ENCODE assay signal across 24 cellular contexts in genomic region chr22:31135706-31136105, GRCh38. TPM values are rescaled to one million over a fixed set of nuclear protein-coding genes. Genes with fewer than 3 reads are reported as not detected.
DNase-seq lines count a peak whose midpoint lies in the region; ATAC-seq, FAIRE-seq and TF ChIP-seq lines count a peak whose summit lies in the region.
"Had no signal": no experiment of that assay in that cellular context is flagged by ENCODE, and none has a peak within 500 bp of the region (broad histone marks: within the 10 kb centered on the region; RNA-seq: fewer than 3 reads in every experiment).

No MANE protein-coding gene starts in this region.

- WGBS in HepG2 (ENCODE audit: low lambda C conversion rate): 53% methylated on average over 6 of the region's 6 CpGs
- WGBS in right lobe of liver (ENCODE audit: insufficient coverage, low coverage, low lambda C conversion rate, missing lambda C conversion rate): 90% methylated on average over 2 of the region's 6 CpGs
- no CpG with 5 or more reads among the region's 6 CpGs for WGBS in neuronal stem cell (ENCODE audit: extremely low coverage in 2 of 2, insufficient read length in 2 of 2, insufficient replicate concordance in 1 of 2), 2 donors

- no peak overlapping the region for H3K14ac ChIP-seq in neuronal stem cell (ENCODE audit: low read length)

- H3K4me2 ChIP-seq in HepG2 (ENCODE audit: low read depth, low read length) (no peak overlapping the region), neuronal stem cell (ENCODE audit: insufficient read depth, low read length, poor library complexity, severe bottlenecking) (no peak overlapping the region)
- H3K4me2 ChIP-seq: A549, BLaER1 had no signal

- TF ChIP-seq EP300 in HepG2 (IDR thresholded peaks at IDR 0.05; ENCODE audit: low read depth in 2 of 2, low read length in 2 of 2) (no peak), HepG2 (CRISPR knock-in tag; IDR thresholded peaks at IDR 0.05; ENCODE audit: borderline replicate concordance) (no peak)

- no peak overlapping the region for H2BK120ac ChIP-seq in neuronal stem cell (ENCODE audit: low read depth, low read length)

- no peak overlapping the region for H4K8ac ChIP-seq in neuronal stem cell (ENCODE audit: low read depth, low read length)

- H3K18ac ChIP-seq in neuronal stem cell (ENCODE audit: low read length): peak overlapping the region; percentile 15

- TF ChIP-seq POLR2A in HepG2 (IDR thresholded peaks at IDR 0.05; ENCODE audit: insufficient read depth in 1 of 2, low read depth in 2 of 2, low read length in 2 of 2) (no peak), right lobe of liver (IDR thresholded peaks at IDR 0.05) (no peak)

- H3K4ac ChIP-seq in neuronal stem cell (ENCODE audit: low read length): no peak overlapping the region

- no peak overlapping the region for H2BK15ac ChIP-seq in neuronal stem cell (ENCODE audit: low read length)

- no peak for FAIRE-seq in HepG2 (lab: Jason Lieb, UNC)
- FAIRE-seq: A549, G401.6, GM12891 had no signal

- no peak overlapping the region for H2BK5ac ChIP-seq in neuronal stem cell (ENCODE audit: low read length)

- no peak for DNase-seq in HepG2 (ENCODE audit: low spot score)
- no peak for DNase-seq in right lobe of liver
- peak; percentile 30 for DNase-seq in HuH-7 (ENCODE audit: low spot score)
- DNase-seq in neuronal stem cell (ENCODE audit: low spot score): no peak
- no peak for DNase-seq in stimulated activated effector memory CD8-positive, alpha-beta T cell treated with anti-CD3 and anti-CD28 coated beads, Interleukin-12 subunit alpha, Interleukin-12 subunit beta, amount 100 ng/mL, for 72 hours (ENCODE audit: low spot score in 2 of 2)
- DNase-seq in CD4-positive, alpha-beta T cell: no peak
- DNase-seq: Calu3; CD8-positive, alpha-beta T cell; DMS 273 treated with DMSO at 0.1 percent for 48 hours; DMS53; DND-41; GM23248; KBM-7 had no signal

- H3K27me3 ChIP-seq in HepG2 (ENCODE audit: control insufficient read depth in 1 of 2, insufficient read depth in 2 of 2, low read length in 2 of 2) (peaks cover 4 to 27% of the 10 kb centered on the region in 2 experiments), right lobe of liver (no peaks in the 10 kb centered on the region), neuronal stem cell (ENCODE audit: control insufficient read depth in 3 of 3, insufficient read depth in 3 of 3, low read depth in 1 of 3, low read length in 3 of 3) (no peaks in the 10 kb centered on the region)
- H3K27me3 ChIP-seq in CD4-positive, alpha-beta T cell (ENCODE audit: control insufficient read depth, insufficient read depth, low read length): no peaks in the 10 kb centered on the region
- H3K27me3 ChIP-seq: BLaER1 had no signal

- TF ChIP-seq CTCF in HepG2 (CRISPR knock-in tag; IDR thresholded peaks at IDR 0.05) (no peak), right lobe of liver (IDR thresholded peaks at IDR 0.05) (no peak)
- TF ChIP-seq CTCF in CD4-positive, alpha-beta T cell (IDR thresholded peaks at IDR 0.05): no peak

- no peak overlapping the region for H3K4me3 Mint-ChIP-seq in stimulated activated effector memory CD8-positive, alpha-beta T cell treated with anti-CD3 and anti-CD28 coated beads, Interleukin-12 subunit alpha, Interleukin-12 subunit beta, amount 100 ng/mL, for 72 hours
- H3K4me3 Mint-ChIP-seq in CD4-positive, alpha-beta T cell: no peak overlapping the region
- H3K4me3 Mint-ChIP-seq: CD14-positive monocyte; CD8-positive, alpha-beta T cell; IgD-negative memory B cell had no signal

- CTCF ChIA-PET in HepG2 (lab: Yijun Ruan, JAX; ENCODE audit: low intra/inter-chr PET ratio, low total read pairs): no interaction called here
- CTCF ChIA-PET in CD4-positive, alpha-beta T cell (lab: Charles Lee): no interaction called here

- H3K4me3 ChIP-seq in HepG2 (replicated peaks in 1 of 3; ENCODE audit: insufficient read depth in 1 of 3, low read depth in 2 of 3, low read length in 3 of 3) (no peak overlapping the region), right lobe of liver (no peak overlapping the region), neuronal stem cell (ENCODE audit: low read length in 2 of 2) (no peak overlapping the region)
- H3K4me3 ChIP-seq: A549, BLaER1, GM23248, HAP-1 had no signal

- no peaks in the 10 kb centered on the region for H3K79me2 ChIP-seq in HepG2 (ENCODE audit: insufficient read depth, low read length)

- no peaks in the 10 kb centered on the region for H3K27me3 Mint-ChIP-seq in CD4-positive, alpha-beta T cell

- H4K20me1 ChIP-seq in HepG2 (ENCODE audit: insufficient read depth, low read length): no peaks in the 10 kb centered on the region
- H4K20me1 ChIP-seq: BLaER1 had no signal

- H3K27ac ChIP-seq in HepG2 (ENCODE audit: extremely low read length, insufficient read depth, low read length) (no peak overlapping the region), right lobe of liver (no peak overlapping the region), neuronal stem cell (replicated peaks; ENCODE audit: low read length) (no peak overlapping the region)
- H3K27ac ChIP-seq in CD4-positive, alpha-beta T cell (ENCODE audit: low read depth, low read length): no peak overlapping the region
- H3K27ac ChIP-seq: A549, BLaER1, GM23248, HL-60 had no signal

- POLR2A ChIA-PET in HepG2 (lab: Yijun Ruan, JAX): interaction anchor here (1.2 kb wide), 1 partner anchor 25 kb away, joined by 7 read pairs; the partner anchor contains the start of gene RNF185
- POLR2A ChIA-PET in CD4-positive, alpha-beta T cell (lab: Charles Lee): no interaction called here

- TF ChIP-seq RAD21 in HepG2 (CRISPR knock-in tag; IDR thresholded peaks at IDR 0.05): no peak

- H3K36me3 Mint-ChIP-seq in stimulated activated effector memory CD8-positive, alpha-beta T cell treated with anti-CD3 and anti-CD28 coated beads, Interleukin-12 subunit alpha, Interleukin-12 subunit beta, amount 100 ng/mL, for 72 hours: no peaks in the 10 kb centered on the region
- H3K36me3 Mint-ChIP-seq in CD4-positive, alpha-beta T cell (ENCODE audit: low read depth): no peaks in the 10 kb centered on the region
- H3K36me3 Mint-ChIP-seq: CD14-positive monocyte; CD8-positive, alpha-beta T cell; IgD-negative memory B cell had no signal

- H4K91ac ChIP-seq in neuronal stem cell (ENCODE audit: low read depth, low read length, poor library complexity): no peak overlapping the region

- H2BK12ac ChIP-seq in neuronal stem cell (ENCODE audit: low read length): no peak overlapping the region

- no peak overlapping the region for H3K23ac ChIP-seq in neuronal stem cell (ENCODE audit: low read depth, low read length, poor library complexity)

- H3K9me3 ChIP-seq in HepG2 (ENCODE audit: low read length) (no peaks in the 10 kb centered on the region), right lobe of liver (no peaks in the 10 kb centered on the region), neuronal stem cell (replicated peaks in 1 of 2; ENCODE audit: control insufficient read depth in 2 of 2, insufficient read depth in 1 of 2, low read depth in 1 of 2, low read length in 2 of 2) (no peaks in the 10 kb centered on the region)
- H3K9me3 ChIP-seq in CD4-positive, alpha-beta T cell (ENCODE audit: control insufficient read depth, low read length): no peaks in the 10 kb centered on the region
- H3K9me3 ChIP-seq: A549, BLaER1, HAP-1 had no signal

- H3K9ac ChIP-seq in HepG2 (ENCODE audit: insufficient read depth, low read depth, low read length): no peak overlapping the region
- H3K9ac ChIP-seq in neuronal stem cell (ENCODE audit: low read depth, low read length, poor library complexity): peak overlapping the region; percentile 3
- H3K9ac ChIP-seq: BLaER1, GM23248 had no signal

- intact Hi-C loops in HepG2 (cut with micrococcal nuclease; ENCODE audit: unreplicated experiment) (loop anchor here (1.0 kb wide), 1 partner anchor 31 kb away; no protein-coding TSS in a partner anchor), right lobe of liver (cut with DNase I) (no loop called here)
- intact Hi-C loops in CD4-positive, alpha-beta T cell (cut with DNase I, micrococcal nuclease): no loop called here

- ATAC-seq in HepG2 (no peak), right lobe of liver (no peak), GM18868 (IDR thresholded peaks at IDR 0.05; ENCODE audit: unreplicated experiment) (no peak), HG03280 (IDR thresholded peaks at IDR 0.05; ENCODE audit: unreplicated experiment) (no peak)
- no peak for ATAC-seq in stimulated activated effector memory CD8-positive, alpha-beta T cell treated with anti-CD3 and anti-CD28 coated beads, Interleukin-12 subunit alpha, Interleukin-12 subunit beta, amount 100 ng/mL, for 72 hours
- ATAC-seq in CD4-positive, alpha-beta T cell (ENCODE audit: poor library complexity): no peak
- ATAC-seq: A549; CD8-positive, alpha-beta T cell had no signal

- H2AFZ ChIP-seq in HepG2 (ENCODE audit: low read length) (no peak overlapping the region), neuronal stem cell (ENCODE audit: low read length) (no peak overlapping the region)
- H2AFZ ChIP-seq: GM23248 had no signal

- no peaks in the 10 kb centered on the region for H3K4me1 Mint-ChIP-seq in stimulated activated effector memory CD8-positive, alpha-beta T cell treated with anti-CD3 and anti-CD28 coated beads, Interleukin-12 subunit alpha, Interleukin-12 subunit beta, amount 100 ng/mL, for 72 hours
- no peaks in the 10 kb centered on the region for H3K4me1 Mint-ChIP-seq in CD4-positive, alpha-beta T cell (ENCODE audit: low read depth)

- BruUV-seq in HepG2 (replicated peaks; lab: Mats Ljungman, UMichigan): no TSS peak

- in situ Hi-C loops in HepG2 (cut with HindIII; ENCODE audit: extremely low pct_ligation_motif_present, low pct_unique_long_range_greater_than_20kb): no loop called here

- H3K4me1 ChIP-seq in HepG2 (ENCODE audit: insufficient read depth, low read length) (peaks cover 38% of the 10 kb centered on the region), right lobe of liver (no peaks in the 10 kb centered on the region), neuronal stem cell (ENCODE audit: control insufficient read depth in 2 of 2, insufficient read depth in 1 of 2, low read depth in 1 of 2, low read length in 2 of 2) (peaks cover 13 to 21% of the 10 kb centered on the region in 2 donors)
- H3K4me1 ChIP-seq: A549, BLaER1, HAP-1 had no signal

- H3K27ac Mint-ChIP-seq in stimulated activated effector memory CD8-positive, alpha-beta T cell treated with anti-CD3 and anti-CD28 coated beads, Interleukin-12 subunit alpha, Interleukin-12 subunit beta, amount 100 ng/mL, for 72 hours: peak overlapping the region; percentile 34
- no peak overlapping the region for H3K27ac Mint-ChIP-seq in CD4-positive, alpha-beta T cell
- H3K27ac Mint-ChIP-seq: CD8-positive, alpha-beta T cell; IgD-negative memory B cell had no signal

- H3K36me3 ChIP-seq in HepG2 (replicated peaks in 1 of 2; ENCODE audit: control insufficient read depth in 1 of 2, insufficient read depth in 2 of 2, low read length in 2 of 2) (no peaks in the 10 kb centered on the region), right lobe of liver (no peaks in the 10 kb centered on the region), neuronal stem cell (replicated peaks in 1 of 2; ENCODE audit: control insufficient read depth in 2 of 2, insufficient read depth in 2 of 2, low read length in 2 of 2) (peaks cover 30 to 60% of the 10 kb centered on the region in 2 donors)
- H3K36me3 ChIP-seq: BLaER1, HAP-1 had no signal

- no peak overlapping the region for H2AK5ac ChIP-seq in neuronal stem cell (ENCODE audit: low read depth, low read length)

- peaks cover 12% of the 10 kb centered on the region for H3K79me1 ChIP-seq in neuronal stem cell (ENCODE audit: low read depth, low read length)

- H3K9me3 Mint-ChIP-seq in stimulated activated effector memory CD8-positive, alpha-beta T cell treated with anti-CD3 and anti-CD28 coated beads, Interleukin-12 subunit alpha, Interleukin-12 subunit beta, amount 100 ng/mL, for 72 hours: no peaks in the 10 kb centered on the region
- no peaks in the 10 kb centered on the region for H3K9me3 Mint-ChIP-seq in CD4-positive, alpha-beta T cell
- H3K9me3 Mint-ChIP-seq: CD14-positive monocyte; CD8-positive, alpha-beta T cell; IgD-negative memory B cell had no signal

RNA-seq across cellular contexts. Expression of gene PLA2G3, which starts 4.6 kb away (rescaled TPM):
- total RNA-seq in HepG2 (2016; rRNA removed; fragmentation: Illumina TruSeq; extraction: Trizol) (0.11 and 0.42 TPM in 2 replicates), right lobe of liver (not detected)
- total RNA-seq in HepG2 (2016; cell fraction: cytosol; rRNA removed; fragmentation: Illumina TruSeq; extraction: Trizol; ENCODE audit: low read depth): 0.09 and 0.20 TPM in 2 replicates
- total RNA-seq in HepG2 (2016; cell fraction: insoluble cytoplasmic fraction; rRNA removed; fragmentation: Illumina TruSeq; extraction: Trizol): 0.09 and 0.32 TPM in 2 replicates
- total RNA-seq in HepG2 (2016; cell fraction: membrane; rRNA removed; fragmentation: Illumina TruSeq; extraction: Trizol): 0.19 and 0.21 TPM in 2 replicates
- total RNA-seq in HepG2 (2016; cell fraction: nucleus; rRNA removed; fragmentation: Illumina TruSeq; extraction: Trizol): 0.25 and 0.34 TPM in 2 replicates
- 0.12 and 0.24 TPM in 2 replicates for polyA plus RNA-seq in HepG2 (2011; rRNA removed)
- polyA plus RNA-seq in HepG2 (2011; cell fraction: cytosol; rRNA removed): 0.17 TPM in 2 replicates
- polyA plus RNA-seq in HepG2 (2011; cell fraction: nucleus; rRNA removed): 0.16 and 0.21 TPM in 2 replicates
- polyA plus RNA-seq in HepG2 (2012): 0.15 and 0.37 TPM in 2 replicates
- 0.06 and 0.14 TPM in 2 replicates for polyA plus RNA-seq in HepG2 (2016; cell fraction: cytosol; fragmentation: Illumina TruSeq; extraction: Trizol; ENCODE audit: low read depth)
- 0.08 and 0.14 TPM in 2 replicates for polyA plus RNA-seq in HepG2 (2016; cell fraction: insoluble cytoplasmic fraction; fragmentation: Illumina TruSeq; extraction: Trizol; ENCODE audit: low read depth)
- polyA plus RNA-seq in HepG2 (2016; cell fraction: membrane; fragmentation: Illumina TruSeq; extraction: Trizol; ENCODE audit: low read depth): 0.09 TPM in 1 of 2 replicates, not detected in the other
- 0.55 and 0.78 TPM in 2 replicates for polyA plus RNA-seq in HepG2 (2016; cell fraction: nucleus; fragmentation: Illumina TruSeq; extraction: Trizol; ENCODE audit: insufficient read depth, low read depth)
- polyA minus RNA-seq in HepG2 (2011; rRNA and poly(A)+ RNA removed; ENCODE audit: low replicate concordance): 0.30 and 0.40 TPM in 2 replicates
- polyA minus RNA-seq in HepG2 (2011; cell fraction: cytosol; rRNA and poly(A)+ RNA removed): not detected in 2 replicates
- not detected in 2 replicates for polyA minus RNA-seq in HepG2 (2011; cell fraction: nucleus; rRNA and poly(A)+ RNA removed)
- polyA plus RNA-seq in neuronal stem cell (2013, experiment 1 of 2): 12.3 TPM
- 11.3 TPM for polyA plus RNA-seq in neuronal stem cell (2013, experiment 2 of 2)
- total RNA-seq in CD4-positive, alpha-beta T cell: not detected
- total RNA-seq: Calu3; CD8-positive, alpha-beta T cell; GM23248; H4 had no signal
- polyA plus RNA-seq: A549, CD14-positive monocyte, GM23248, IgD-negative memory B cell had no signal

RNA-seq across cellular contexts. Expression of gene INPP5J, which starts 12.9 kb away (rescaled TPM):
- 0.15 and 0.24 TPM in 2 replicates for total RNA-seq in HepG2 (2016; rRNA removed; fragmentation: Illumina TruSeq; extraction: Trizol)
- 0.09 TPM in 1 of 2 replicates, not detected in the other for total RNA-seq in HepG2 (2016; cell fraction: cytosol; rRNA removed; fragmentation: Illumina TruSeq; extraction: Trizol; ENCODE audit: low read depth)
- total RNA-seq in HepG2 (2016; cell fraction: insoluble cytoplasmic fraction; rRNA removed; fragmentation: Illumina TruSeq; extraction: Trizol): 0.42 and 0.45 TPM in 2 replicates
- 0.34 and 0.40 TPM in 2 replicates for total RNA-seq in HepG2 (2016; cell fraction: membrane; rRNA removed; fragmentation: Illumina TruSeq; extraction: Trizol)
- total RNA-seq in HepG2 (2016; cell fraction: nucleus; rRNA removed; fragmentation: Illumina TruSeq; extraction: Trizol): 0.47 TPM in 2 replicates
- 1.1 and 1.3 TPM in 2 replicates for polyA plus RNA-seq in HepG2 (2011; rRNA removed)
- polyA plus RNA-seq in HepG2 (2011; cell fraction: cytosol; rRNA removed): 0.41 and 0.62 TPM in 2 replicates
- 6.2 and 7.6 TPM in 2 replicates for polyA plus RNA-seq in HepG2 (2011; cell fraction: nucleus; rRNA removed)
- 0.30 and 1.7 TPM in 2 replicates for polyA plus RNA-seq in HepG2 (2012)
- polyA plus RNA-seq in HepG2 (2016; cell fraction: cytosol; fragmentation: Illumina TruSeq; extraction: Trizol; ENCODE audit: low read depth): 0.11 and 0.18 TPM in 2 replicates
- 0.26 and 0.52 TPM in 2 replicates for polyA plus RNA-seq in HepG2 (2016; cell fraction: insoluble cytoplasmic fraction; fragmentation: Illumina TruSeq; extraction: Trizol; ENCODE audit: low read depth)
- 0.27 and 0.29 TPM in 2 replicates for polyA plus RNA-seq in HepG2 (2016; cell fraction: membrane; fragmentation: Illumina TruSeq; extraction: Trizol; ENCODE audit: low read depth)
- polyA plus RNA-seq in HepG2 (2016; cell fraction: nucleus; fragmentation: Illumina TruSeq; extraction: Trizol; ENCODE audit: insufficient read depth, low read depth): 1.9 and 3.2 TPM in 2 replicates
- polyA minus RNA-seq in HepG2 (2011; rRNA and poly(A)+ RNA removed; ENCODE audit: low replicate concordance): 0.88 and 5.2 TPM in 2 replicates
- polyA minus RNA-seq in HepG2 (2011; cell fraction: cytosol; rRNA and poly(A)+ RNA removed): 0.35 and 0.49 TPM in 2 replicates
- polyA minus RNA-seq in HepG2 (2011; cell fraction: nucleus; rRNA and poly(A)+ RNA removed): 0.62 and 1.7 TPM in 2 replicates
- under 1 TPM in 4 of 6 experiments, not detected in 2; 0.12 to 0.49 (median 0.26) TPM for total RNA-seq in right lobe of liver
- 4.8 TPM for polyA plus RNA-seq in neuronal stem cell (2013, experiment 1 of 2)
- 4.6 TPM for polyA plus RNA-seq in neuronal stem cell (2013, experiment 2 of 2)
- under 1 TPM; 0.59 to 0.69 TPM for total RNA-seq in CD4-positive, alpha-beta T cell
- total RNA-seq: GM23248 had no signal
- polyA plus RNA-seq: CD14-positive monocyte, IgD-negative memory B cell had no signal

RNA-seq across cellular contexts. Expression of gene RNF185, which starts 24.3 kb away (rescaled TPM):
- 21.4 and 28.8 TPM in 2 replicates for total RNA-seq in HepG2 (2016; rRNA removed; fragmentation: Illumina TruSeq; extraction: Trizol)
- total RNA-seq in HepG2 (2016; cell fraction: cytosol; rRNA removed; fragmentation: Illumina TruSeq; extraction: Trizol; ENCODE audit: low read depth): 2.9 and 3.2 TPM in 2 replicates
- 21.9 and 28.5 TPM in 2 replicates for total RNA-seq in HepG2 (2016; cell fraction: insoluble cytoplasmic fraction; rRNA removed; fragmentation: Illumina TruSeq; extraction: Trizol)
- 11.3 and 11.9 TPM in 2 replicates for total RNA-seq in HepG2 (2016; cell fraction: membrane; rRNA removed; fragmentation: Illumina TruSeq; extraction: Trizol)
- 12.0 and 13.7 TPM in 2 replicates for total RNA-seq in HepG2 (2016; cell fraction: nucleus; rRNA removed; fragmentation: Illumina TruSeq; extraction: Trizol)
- 26.4 and 27.5 TPM in 2 replicates for polyA plus RNA-seq in HepG2 (2011; rRNA removed)
- polyA plus RNA-seq in HepG2 (2011; cell fraction: cytosol; rRNA removed): 21.8 and 27.3 TPM in 2 replicates
- 19.0 and 20.4 TPM in 2 replicates for polyA plus RNA-seq in HepG2 (2011; cell fraction: nucleus; rRNA removed)
- polyA plus RNA-seq in HepG2 (2012): 15.4 and 15.6 TPM in 2 replicates
- polyA plus RNA-seq in HepG2 (2016; cell fraction: cytosol; fragmentation: Illumina TruSeq; extraction: Trizol; ENCODE audit: low read depth): 1.6 and 1.7 TPM in 2 replicates
- polyA plus RNA-seq in HepG2 (2016; cell fraction: insoluble cytoplasmic fraction; fragmentation: Illumina TruSeq; extraction: Trizol; ENCODE audit: low read depth): 27.8 and 28.1 TPM in 2 replicates
- 6.4 and 6.8 TPM in 2 replicates for polyA plus RNA-seq in HepG2 (2016; cell fraction: membrane; fragmentation: Illumina TruSeq; extraction: Trizol; ENCODE audit: low read depth)
- 21.5 and 21.8 TPM in 2 replicates for polyA plus RNA-seq in HepG2 (2016; cell fraction: nucleus; fragmentation: Illumina TruSeq; extraction: Trizol; ENCODE audit: insufficient read depth, low read depth)
- 17.6 and 24.2 TPM in 2 replicates for polyA minus RNA-seq in HepG2 (2011; rRNA and poly(A)+ RNA removed; ENCODE audit: low replicate concordance)
- polyA minus RNA-seq in HepG2 (2011; cell fraction: cytosol; rRNA and poly(A)+ RNA removed): 10.1 and 10.4 TPM in 2 replicates
- polyA minus RNA-seq in HepG2 (2011; cell fraction: nucleus; rRNA and poly(A)+ RNA removed): 9.1 and 11.8 TPM in 2 replicates
- total RNA-seq in right lobe of liver: 10 to 100 TPM; 28.7 to 40.8 (median 37.4) TPM
- polyA plus RNA-seq in neuronal stem cell (2013, experiment 1 of 2): 18.5 TPM
- polyA plus RNA-seq in neuronal stem cell (2013, experiment 2 of 2): 18.0 TPM
- total RNA-seq in CD4-positive, alpha-beta T cell: 1 to 10 TPM; 6.2 to 7.7 TPM

RNA-seq across cellular contexts. Expression of gene SELENOM, which starts 28.3 kb away (rescaled TPM):
- 2.4 and 4.1 TPM in 2 replicates for total RNA-seq in HepG2 (2016; rRNA removed; fragmentation: Illumina TruSeq; extraction: Trizol)
- 1.9 and 4.6 TPM in 2 replicates for total RNA-seq in HepG2 (2016; cell fraction: cytosol; rRNA removed; fragmentation: Illumina TruSeq; extraction: Trizol; ENCODE audit: low read depth)
- total RNA-seq in HepG2 (2016; cell fraction: insoluble cytoplasmic fraction; rRNA removed; fragmentation: Illumina TruSeq; extraction: Trizol): 1.6 and 3.5 TPM in 2 replicates
- total RNA-seq in HepG2 (2016; cell fraction: membrane; rRNA removed; fragmentation: Illumina TruSeq; extraction: Trizol): 1.9 and 2.9 TPM in 2 replicates
- 1.5 and 2.6 TPM in 2 replicates for total RNA-seq in HepG2 (2016; cell fraction: nucleus; rRNA removed; fragmentation: Illumina TruSeq; extraction: Trizol)
- 4.3 and 5.5 TPM in 2 replicates for polyA plus RNA-seq in HepG2 (2011; rRNA removed)
- polyA plus RNA-seq in HepG2 (2011; cell fraction: cytosol; rRNA removed): 5.8 and 12.6 TPM in 2 replicates
- polyA plus RNA-seq in HepG2 (2011; cell fraction: nucleus; rRNA removed): 5.9 and 7.6 TPM in 2 replicates
- 2.5 and 2.9 TPM in 2 replicates for polyA plus RNA-seq in HepG2 (2012)
- 3.5 and 5.0 TPM in 2 replicates for polyA plus RNA-seq in HepG2 (2016; cell fraction: cytosol; fragmentation: Illumina TruSeq; extraction: Trizol; ENCODE audit: low read depth)
- 2.3 and 2.8 TPM in 2 replicates for polyA plus RNA-seq in HepG2 (2016; cell fraction: insoluble cytoplasmic fraction; fragmentation: Illumina TruSeq; extraction: Trizol; ENCODE audit: low read depth)
- 4.2 and 4.5 TPM in 2 replicates for polyA plus RNA-seq in HepG2 (2016; cell fraction: membrane; fragmentation: Illumina TruSeq; extraction: Trizol; ENCODE audit: low read depth)
- polyA plus RNA-seq in HepG2 (2016; cell fraction: nucleus; fragmentation: Illumina TruSeq; extraction: Trizol; ENCODE audit: insufficient read depth, low read depth): 3.5 and 5.2 TPM in 2 replicates
- polyA minus RNA-seq in HepG2 (2011; rRNA and poly(A)+ RNA removed; ENCODE audit: low replicate concordance): 1.4 and 4.9 TPM in 2 replicates
- 1.8 and 2.3 TPM in 2 replicates for polyA minus RNA-seq in HepG2 (2011; cell fraction: cytosol; rRNA and poly(A)+ RNA removed)
- 1.5 and 2.4 TPM in 2 replicates for polyA minus RNA-seq in HepG2 (2011; cell fraction: nucleus; rRNA and poly(A)+ RNA removed)
- total RNA-seq in right lobe of liver: 10 to 100 TPM in 3 of 6 experiments, 1 to 10 TPM in 3; 4.7 to 52.0 (median 9.4) TPM
- 44.6 TPM for polyA plus RNA-seq in neuronal stem cell (2013, experiment 1 of 2)
- 40.6 TPM for polyA plus RNA-seq in neuronal stem cell (2013, experiment 2 of 2)
- 10 to 100 TPM; 78.0 to 82.4 TPM for total RNA-seq in CD4-positive, alpha-beta T cell
- total RNA-seq: Calu3 had no signal

RNA-seq across cellular contexts. Expression of gene SMTN, which starts 54.6 kb away (rescaled TPM):
- 6.9 and 14.7 TPM in 2 replicates for total RNA-seq in HepG2 (2016; rRNA removed; fragmentation: Illumina TruSeq; extraction: Trizol)
- total RNA-seq in HepG2 (2016; cell fraction: cytosol; rRNA removed; fragmentation: Illumina TruSeq; extraction: Trizol; ENCODE audit: low read depth): 2.5 and 3.0 TPM in 2 replicates
- 5.5 and 15.8 TPM in 2 replicates for total RNA-seq in HepG2 (2016; cell fraction: insoluble cytoplasmic fraction; rRNA removed; fragmentation: Illumina TruSeq; extraction: Trizol)
- total RNA-seq in HepG2 (2016; cell fraction: membrane; rRNA removed; fragmentation: Illumina TruSeq; extraction: Trizol): 7.5 and 8.5 TPM in 2 replicates
- total RNA-seq in HepG2 (2016; cell fraction: nucleus; rRNA removed; fragmentation: Illumina TruSeq; extraction: Trizol): 17.4 and 23.6 TPM in 2 replicates
- polyA plus RNA-seq in HepG2 (2011; rRNA removed): 24.2 and 26.1 TPM in 2 replicates
- 10.8 and 14.8 TPM in 2 replicates for polyA plus RNA-seq in HepG2 (2011; cell fraction: cytosol; rRNA removed)
- polyA plus RNA-seq in HepG2 (2011; cell fraction: nucleus; rRNA removed): 129 and 177 TPM in 2 replicates
- polyA plus RNA-seq in HepG2 (2012): 16.2 and 21.3 TPM in 2 replicates
- polyA plus RNA-seq in HepG2 (2016; cell fraction: cytosol; fragmentation: Illumina TruSeq; extraction: Trizol; ENCODE audit: low read depth): 2.3 and 3.6 TPM in 2 replicates
- polyA plus RNA-seq in HepG2 (2016; cell fraction: insoluble cytoplasmic fraction; fragmentation: Illumina TruSeq; extraction: Trizol; ENCODE audit: low read depth): 6.1 and 9.7 TPM in 2 replicates
- polyA plus RNA-seq in HepG2 (2016; cell fraction: membrane; fragmentation: Illumina TruSeq; extraction: Trizol; ENCODE audit: low read depth): 5.1 and 6.6 TPM in 2 replicates
- 48.9 and 50.6 TPM in 2 replicates for polyA plus RNA-seq in HepG2 (2016; cell fraction: nucleus; fragmentation: Illumina TruSeq; extraction: Trizol; ENCODE audit: insufficient read depth, low read depth)
- polyA minus RNA-seq in HepG2 (2011; rRNA and poly(A)+ RNA removed; ENCODE audit: low replicate concordance): 5.1 and 18.8 TPM in 2 replicates
- 11.6 and 13.2 TPM in 2 replicates for polyA minus RNA-seq in HepG2 (2011; cell fraction: cytosol; rRNA and poly(A)+ RNA removed)
- polyA minus RNA-seq in HepG2 (2011; cell fraction: nucleus; rRNA and poly(A)+ RNA removed): 28.8 and 31.8 TPM in 2 replicates
- total RNA-seq in right lobe of liver: 10 to 100 TPM; 16.9 to 54.1 (median 24.3) TPM
- 25.4 TPM for polyA plus RNA-seq in neuronal stem cell (2013, experiment 1 of 2)
- polyA plus RNA-seq in neuronal stem cell (2013, experiment 2 of 2): 25.4 TPM
- 1 to 10 TPM; 2.9 TPM for total RNA-seq in CD4-positive, alpha-beta T cell
